27 cellular contexts compared by ENCODE assay signal in genomic region chr1:69766431-69766830, GRCh38.
"Had no signal": no experiment of that assay in that cellular context is flagged by ENCODE, and none has a peak within 500 bp of the region (broad histone marks: within the 10 kb centered on the region; RNA-seq: fewer than 3 reads in every experiment).

No MANE protein-coding gene starts in this region.

- H3K4me3 Mint-ChIP-seq: dendritic cell treated with granulocyte-macrophage colony-stimulating factor and Interleukin-4, amounts not matched to agents 40 ng/mL and 50 ng/mL, for 4 days; endodermal cell; memory B cell; naive thymus-derived CD4-positive, alpha-beta T cell; stimulated activated effector memory CD8-positive, alpha-beta T cell treated with anti-CD3 and anti-CD28 coated beads, Interleukin-12 subunit alpha, Interleukin-12 subunit beta, amount 100 ng/mL, for 72 hours; type B pancreatic cell had no signal

- H3K4me1 ChIP-seq: colonic mucosa, gastrocnemius medialis, psoas muscle, sigmoid colon, stomach, testis, tibial artery had no signal

- H3K9me3 Mint-ChIP-seq: dendritic cell treated with granulocyte-macrophage colony-stimulating factor and Interleukin-4, amounts not matched to agents 40 ng/mL and 50 ng/mL, for 4 days; endodermal cell; memory B cell; type B pancreatic cell had no signal

- H3K27ac ChIP-seq: colonic mucosa, epithelial cell of prostate, gastrocnemius medialis, ovary, psoas muscle, sigmoid colon, stomach, testis, tibial artery had no signal

- H3K27me3 Mint-ChIP-seq: dendritic cell treated with granulocyte-macrophage colony-stimulating factor and Interleukin-4, amounts not matched to agents 40 ng/mL and 50 ng/mL, for 4 days; memory B cell; naive thymus-derived CD4-positive, alpha-beta T cell; type B pancreatic cell had no signal

- H3K27me3 ChIP-seq: colonic mucosa, gastrocnemius medialis, ovary, sigmoid colon, stomach, testis, tibial artery had no signal

- H3K9me3 ChIP-seq: colonic mucosa, gastrocnemius medialis, ovary, psoas muscle, sigmoid colon, stomach, testis, tibial artery had no signal

- H3K36me3 ChIP-seq: colonic mucosa, gastrocnemius medialis, ovary, sigmoid colon, stomach, tibial artery had no signal

- ATAC-seq: esophagus mucosa; gastrocnemius medialis; left lobe of liver; naive thymus-derived CD4-positive, alpha-beta T cell; psoas muscle; right cardiac atrium; stimulated activated effector memory CD8-positive, alpha-beta T cell treated with anti-CD3 and anti-CD28 coated beads, Interleukin-12 subunit alpha, Interleukin-12 subunit beta, amount 100 ng/mL, for 72 hours had no signal

- DNase-seq: colonic mucosa; effector CD8-positive, alpha-beta T cell; endodermal cell; gastrocnemius medialis; head of caudate nucleus; kidney; naive thymus-derived CD4-positive, alpha-beta T cell; occipital lobe; ovary; posterior cingulate gyrus; psoas muscle; right cardiac atrium; sigmoid colon; stimulated activated CD4-positive, alpha-beta T cell treated with anti-CD3 and anti-CD28 coated beads, Interleukin-2, amount 100 ng/mL, for 24 hours; stimulated activated CD4-positive, alpha-beta T cell treated with anti-CD3 and anti-CD28 coated beads, Interleukin-4, amount 100 ng/mL, for 24 hours; stimulated activated naive CD4-positive, alpha-beta T cell treated with Interleukin-2 at 50 U/mL for 16 hours; stomach; testis; tibial artery had no signal

- H3K27ac Mint-ChIP-seq: dendritic cell treated with granulocyte-macrophage colony-stimulating factor and Interleukin-4, amounts not matched to agents 40 ng/mL and 50 ng/mL, for 4 days; endodermal cell; memory B cell; naive thymus-derived CD4-positive, alpha-beta T cell; stimulated activated effector memory CD8-positive, alpha-beta T cell treated with anti-CD3 and anti-CD28 coated beads, Interleukin-12 subunit alpha, Interleukin-12 subunit beta, amount 100 ng/mL, for 72 hours; type B pancreatic cell had no signal

- H3K36me3 Mint-ChIP-seq: memory B cell; naive thymus-derived CD4-positive, alpha-beta T cell; stimulated activated effector memory CD8-positive, alpha-beta T cell treated with anti-CD3 and anti-CD28 coated beads, Interleukin-12 subunit alpha, Interleukin-12 subunit beta, amount 100 ng/mL, for 72 hours; type B pancreatic cell had no signal

- H3K4me3 ChIP-seq: colonic mucosa, gastrocnemius medialis, lung, ovary, psoas muscle, sigmoid colon, stomach, testis, tibial artery had no signal

- H3K4me1 Mint-ChIP-seq: memory B cell; naive thymus-derived CD4-positive, alpha-beta T cell; stimulated activated effector memory CD8-positive, alpha-beta T cell treated with anti-CD3 and anti-CD28 coated beads, Interleukin-12 subunit alpha, Interleukin-12 subunit beta, amount 100 ng/mL, for 72 hours had no signal
